In genomic region chr2:106138904-106139574, GRCh38 we compare ENCODE assay signal across 11 cellular contexts. TPM values are rescaled to one million over a fixed set of nuclear protein-coding genes. Genes with fewer than 3 reads are reported as not detected.
DNase-seq lines count a peak whose midpoint lies in the region; ATAC-seq and TF ChIP-seq lines count a peak whose summit lies in the region.
"Had no signal": no experiment of that assay in that cellular context is flagged by ENCODE, and none has a peak within 500 bp of the region (broad histone marks: within the 10 kb centered on the region; RNA-seq: fewer than 3 reads in every experiment).

No MANE protein-coding gene starts in this region.

- H3K4me1 ChIP-seq in BLaER1, result peaks cover 63% of the 10 kb centered on the region
- H3K4me1 ChIP-seq in esophagus squamous epithelium, result peaks cover 7 to 56% (median 9%) of the 10 kb centered on the region in 3 donors
- H3K4me1 ChIP-seq in prostate gland (replicated peaks), result no peaks in the 10 kb centered on the region

- peak overlapping the region; percentile 54 for H3K27ac ChIP-seq in BLaER1
- H3K27ac ChIP-seq in esophagus squamous epithelium, result peak overlapping the region; percentile 56 to 82 (median 68)
- H3K27ac ChIP-seq in prostate gland, result peak overlapping the region; percentile 52 to 57
- H3K27ac ChIP-seq: C4-2B, epithelial cell of prostate had no signal

- in situ Hi-C loops in KBM-7 (cut with MboI; ENCODE audit: low pct_unique_long_range_greater_than_20kb, low sequenced_read_pairs), result no loop called here

- ATAC-seq in GM21529 (IDR thresholded peaks at IDR 0.05; ENCODE audit: unreplicated experiment), result no peak
- ATAC-seq in GM21390 (IDR thresholded peaks at IDR 0.05; ENCODE audit: unreplicated experiment), result no peak

- 67 to 78% methylated on average over 9 of the region's 9 CpGs for WGBS in esophagus squamous epithelium, 2 donors
- WGBS in prostate gland, result 66% methylated on average over 9 of the region's 9 CpGs

- H3K4me2 ChIP-seq in BLaER1, result peak overlapping the region; percentile 77

- peaks cover 71% of the 10 kb centered on the region for H4K20me1 ChIP-seq in BLaER1

- TF ChIP-seq POLR2A in NB4 (IDR thresholded peaks at IDR 0.05; ENCODE audit: extremely low read depth, insufficient read length), result no peak
- no peak for TF ChIP-seq POLR2A in esophagus squamous epithelium (IDR thresholded peaks at IDR 0.05)
- no peak for TF ChIP-seq POLR2A in prostate gland (IDR thresholded peaks at IDR 0.05)

- no peaks in the 10 kb centered on the region for H3K27me3 ChIP-seq in BLaER1
- no peaks in the 10 kb centered on the region for H3K27me3 ChIP-seq in esophagus squamous epithelium
- H3K27me3 ChIP-seq in prostate gland (replicated peaks; ENCODE audit: insufficient read depth), result no peaks in the 10 kb centered on the region

- intact Hi-C loops in esophagus squamous epithelium (cut with DNase I) (no loop called here), prostate gland (cut with DNase I) (no loop called here)

- peak overlapping the region; percentile 50; the same call in 1 of the 2 replicates for H3K9ac ChIP-seq in BLaER1

- H3K4me3 ChIP-seq in BLaER1 (0 out of 2 replicates have a peak overlapping the region, but pooled peaks have one; percentile 7), NB4 (ENCODE audit: low read depth, low read length) (no peak overlapping the region), esophagus squamous epithelium (peak overlapping the region in 2 of 4 donors; percentile 7 to 26), prostate gland (no peak overlapping the region)

- peaks cover 59% of the 10 kb centered on the region for H3K36me3 ChIP-seq in BLaER1
- peaks cover 0 to 12% (median 0%) of the 10 kb centered on the region in 3 donors for H3K36me3 ChIP-seq in esophagus squamous epithelium
- H3K36me3 ChIP-seq in prostate gland, result no peaks in the 10 kb centered on the region

- DNase-seq in NB4 (ENCODE audit: low read depth) (peak; percentile 32), esophagus squamous epithelium (lab: John Stamatoyannopoulos, UW) (no peak), prostate gland (ENCODE audit: low spot score) (no peak), KBM-7 (no peak)
- no peak for DNase-seq in activated effector memory CD4-positive, alpha-beta T cell treated with Interleukin-2 at 50 U/mL for 16 hours
- DNase-seq: NCI-H1436 had no signal

- peaks cover 15% of the 10 kb centered on the region for H3K9me3 ChIP-seq in BLaER1
- H3K9me3 ChIP-seq in esophagus squamous epithelium, result no peaks in the 10 kb centered on the region
- H3K9me3 ChIP-seq in prostate gland, result no peaks in the 10 kb centered on the region

- TF ChIP-seq CTCF in NB4 (IDR thresholded peaks at IDR 0.05; ENCODE audit: low read depth, low read length) (no peak), esophagus squamous epithelium (IDR thresholded peaks at IDR 0.05) (no peak), prostate gland (IDR thresholded peaks at IDR 0.05) (no peak)

RNA-seq across cellular contexts. Expression of gene UXS1, which starts 55.1 kb away (rescaled TPM):
- 10 to 100 TPM; 23.5 to 40.4 (median 33.1) TPM for total RNA-seq in esophagus squamous epithelium
- 10 to 100 TPM; 30.7 to 54.8 TPM for total RNA-seq in prostate gland
